8 cellular contexts compared by ENCODE assay signal in genomic region chr15:47987908-47988532, GRCh38.
DNase-seq lines count a peak whose midpoint lies in the region; ATAC-seq and TF ChIP-seq lines count a peak whose summit lies in the region.

No MANE protein-coding gene starts in this region.

- H3F3A ChIP-seq in neural cell (ENCODE audit: insufficient read depth, low read length, poor library complexity, severe bottlenecking), result no peaks in the 10 kb centered on the region

- H3K9ac ChIP-seq in neural cell (ENCODE audit: low read length), result no peak overlapping the region

- no peak for TF ChIP-seq EP300 in neural cell (conservative IDR thresholded peaks at IDR 0.05; ENCODE audit: poor library complexity, severe bottlenecking)

- DNase-seq in NCI-H1436 (lab: John Stamatoyannopoulos, UW) (peak; percentile 75), SKM-1 treated with dmso at 0.1 percent for 144 hours (lab: John Stamatoyannopoulos, UW; ENCODE audit: unreplicated experiment) (peak; percentile 63), fibroblast of mammary gland (ENCODE audit: low read depth) (peak; percentile 73), KG1 (lab: John Stamatoyannopoulos, UW) (no peak)

- TF ChIP-seq CTCF in C4-2B (conservative IDR thresholded peaks at IDR 0.05) (peak; percentile 84), fibroblast of mammary gland (conservative IDR thresholded peaks at IDR 0.05; ENCODE audit: control insufficient read depth, insufficient read depth, low read depth, low read length) (peak; percentile 66), neural cell (IDR thresholded peaks at IDR 0.05; ENCODE audit: poor library complexity, severe bottlenecking) (peak; percentile 88)

- H3K9me3 ChIP-seq in neural cell (ENCODE audit: low read length), result no peaks in the 10 kb centered on the region

- H3K79me2 ChIP-seq in neural cell (replicated peaks; ENCODE audit: insufficient read depth, low read length), result no peaks in the 10 kb centered on the region

- ATAC-seq in GM18519 (IDR thresholded peaks at IDR 0.05; ENCODE audit: low FRiP score, unreplicated experiment), result peak; percentile 96
- peak; percentile 97 for ATAC-seq in HG02870 (IDR thresholded peaks at IDR 0.05; ENCODE audit: unreplicated experiment)

- no peaks in the 10 kb centered on the region for H3K9me2 ChIP-seq in neural cell (ENCODE audit: insufficient read depth, low read length)

- H3K27ac ChIP-seq in C4-2B (no peak overlapping the region), neural cell (ENCODE audit: low read length) (no peak overlapping the region)

- H4K20me1 ChIP-seq in neural cell (ENCODE audit: insufficient read depth), result no peaks in the 10 kb centered on the region

- H3K4me3 ChIP-seq in fibroblast of mammary gland (ENCODE audit: control insufficient read depth, low read depth, low read length) (no peak overlapping the region), neural cell (ENCODE audit: low read length) (no peak overlapping the region)

- no peaks in the 10 kb centered on the region for H3K27me3 ChIP-seq in neural cell (ENCODE audit: insufficient read depth, low read depth, low read length)

- no peaks in the 10 kb centered on the region for H3K36me3 ChIP-seq in neural cell (ENCODE audit: insufficient read depth, low read length)

- peak; percentile 92 for TF ChIP-seq RAD21 in neural cell (conservative IDR thresholded peaks at IDR 0.05)

- H2AFZ ChIP-seq in neural cell (ENCODE audit: low read depth, low read length), result no peak overlapping the region

- H3K4me2 ChIP-seq in neural cell (ENCODE audit: low read length), result no peak overlapping the region

TF ChIP-seq in neural cell, 6 proteins besides CTCF, POLR2A, EP300 and RAD21:
- TF ChIP-seq SMC3 (conservative IDR thresholded peaks at IDR 0.05; ENCODE audit: poor library complexity), result peak; percentile 90
- TF ChIP-seq TAF1 (IDR thresholded peaks at IDR 0.05; ENCODE audit: low read depth), result no peak
TF ChIP-seq in neural cell: peak in this region for 1.
